In the genomic region with DNA sequence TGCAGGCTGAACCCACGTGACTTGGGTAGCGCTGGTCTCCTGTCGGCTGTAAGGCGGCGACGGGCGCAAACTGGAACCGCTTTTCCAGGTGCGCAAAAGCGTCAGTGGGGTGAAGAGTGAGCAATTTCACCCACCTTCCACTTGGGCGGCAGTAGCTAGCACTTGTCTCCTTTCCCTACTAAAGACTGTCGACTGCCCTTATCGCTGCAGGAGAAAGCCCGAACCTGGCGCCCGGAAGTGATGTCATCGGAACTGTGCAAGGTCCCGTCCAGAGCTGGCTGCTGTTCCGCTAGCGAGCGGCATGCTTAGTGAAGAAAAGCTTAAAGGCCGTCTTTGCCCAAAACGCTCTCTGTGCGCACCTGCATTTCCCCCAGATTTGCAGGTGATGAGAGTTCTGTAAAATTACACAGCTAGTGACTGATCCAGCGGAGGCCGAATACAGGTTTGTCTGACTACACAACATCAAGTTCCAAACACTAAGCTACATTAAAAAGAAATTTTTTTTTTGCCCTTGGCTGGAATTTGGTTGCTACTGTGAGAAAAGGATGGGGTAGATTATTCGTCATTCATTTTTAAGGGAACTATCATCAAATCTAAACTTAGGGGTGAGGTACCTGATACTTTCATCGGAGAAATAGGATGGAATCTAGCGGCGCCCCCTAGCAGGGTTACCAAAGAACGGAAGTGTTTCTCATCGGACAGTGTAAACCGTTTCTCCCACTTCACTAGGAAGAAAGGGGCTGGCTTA, we compare ENCODE assay signal across 8 cellular contexts. TPM values are rescaled to one million over a fixed set of nuclear protein-coding genes. Genes with fewer than 3 reads are reported as not detected.
A peak's percentile ranks its signal among the peaks of the same experiment; 100 is the strongest.
DNase-seq lines count a peak whose midpoint lies in the region; ATAC-seq and TF ChIP-seq lines count a peak whose summit lies in the region.

A gene with protein sequence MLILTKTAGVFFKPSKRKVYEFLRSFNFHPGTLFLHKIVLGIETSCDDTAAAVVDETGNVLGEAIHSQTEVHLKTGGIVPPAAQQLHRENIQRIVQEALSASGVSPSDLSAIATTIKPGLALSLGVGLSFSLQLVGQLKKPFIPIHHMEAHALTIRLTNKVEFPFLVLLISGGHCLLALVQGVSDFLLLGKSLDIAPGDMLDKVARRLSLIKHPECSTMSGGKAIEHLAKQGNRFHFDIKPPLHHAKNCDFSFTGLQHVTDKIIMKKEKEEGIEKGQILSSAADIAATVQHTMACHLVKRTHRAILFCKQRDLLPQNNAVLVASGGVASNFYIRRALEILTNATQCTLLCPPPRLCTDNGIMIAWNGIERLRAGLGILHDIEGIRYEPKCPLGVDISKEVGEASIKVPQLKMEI (minus strand): TSS at position 242 of the 748 bp plus-strand sequence. CDS start 1,152 bp downstream, outside the sequence.

- peak; percentile 89 to 98 (median 91) for DNase-seq in CD4-positive, CD25-positive, alpha-beta regulatory T cell
- DNase-seq in NCI-H748 treated with DMSO at 0.1 percent for 48 hours (lab: John Stamatoyannopoulos, UW): peak; percentile 97
- DNase-seq in activated CD4-positive, alpha-beta memory T cell treated with anti-CD3 and anti-CD28 coated beads for 36 hours: peak; percentile 95
- DNase-seq in dorsolateral prefrontal cortex: peak; percentile 93 to 97 (median 96)
- DNase-seq in right lobe of liver: peak; percentile 95 to 96 (median 95)
- DNase-seq in stimulated activated CD4-positive, alpha-beta T cell treated with anti-CD3 and anti-CD28 coated beads, Interleukin-4, amount 100 ng/mL, for 4 hours: peak; percentile 87 to 90

- peak within 1 kb of the TSS; percentile 98 to 100 (median 99) for H3K27ac Mint-ChIP-seq in CD4-positive, CD25-positive, alpha-beta regulatory T cell
- H3K27ac Mint-ChIP-seq in activated CD4-positive, alpha-beta memory T cell treated with anti-CD3 and anti-CD28 coated beads for 36 hours: peak within 1 kb of the TSS; percentile 96

- peak within 1 kb of the TSS; percentile 93 for H3K27ac ChIP-seq in CD4-positive, CD25-positive, alpha-beta regulatory T cell (ENCODE audit: insufficient read depth, low read length, poor library complexity, severe bottlenecking)
- peak within 1 kb of the TSS; percentile 68 to 99 (median 95) for H3K27ac ChIP-seq in dorsolateral prefrontal cortex
- peak within 1 kb of the TSS; percentile 78 to 84 (median 83) for H3K27ac ChIP-seq in right lobe of liver

- intact Hi-C loops in activated CD4-positive, alpha-beta memory T cell treated with anti-CD3 and anti-CD28 coated beads for 36 hours (cut with micrococcal nuclease): loop anchor here (1.0 to 5.0 kb wide), 6 partner anchors 22 to 770 kb away; a partner anchor contains a TSS
- intact Hi-C loops in dorsolateral prefrontal cortex (cut with DNase I) (loop anchor here (1.0 to 5.0 kb wide), 2 partner anchors 22 to 90 kb away; a partner anchor contains a TSS), right lobe of liver (cut with DNase I) (loop anchor here in 1 of 2 donors (10.0 kb wide), 1 partner anchor 98 kb away; a partner anchor contains a TSS)

- peaks cover 10% of the 10 kb centered on the region for H3K36me3 Mint-ChIP-seq in CD4-positive, CD25-positive, alpha-beta regulatory T cell
- H3K36me3 Mint-ChIP-seq in activated CD4-positive, alpha-beta memory T cell treated with anti-CD3 and anti-CD28 coated beads for 36 hours: peaks cover 8% of the 10 kb centered on the region

- peaks cover 5 to 22% (median 14%) of the 10 kb centered on the region in 4 donors for H3K4me1 Mint-ChIP-seq in CD4-positive, CD25-positive, alpha-beta regulatory T cell
- peaks cover 9% of the 10 kb centered on the region for H3K4me1 Mint-ChIP-seq in activated CD4-positive, alpha-beta memory T cell treated with anti-CD3 and anti-CD28 coated beads for 36 hours (ENCODE audit: low read depth)

- POLR2A ChIA-PET in activated CD4-positive, alpha-beta memory T cell treated with anti-CD3 and anti-CD28 coated beads for 36 hours (lab: Charles Lee): interaction anchor here (0.7 to 2.5 kb wide), 9 partner anchors 14 to 322 kb away, joined by 3 to 20 read pairs (median 4); a partner anchor contains a TSS

- 0% methylated on average over 24 of the region's 33 CpGs for WGBS in right lobe of liver (ENCODE audit: insufficient coverage, low coverage, low lambda C conversion rate, missing lambda C conversion rate)

- H3K9me3 Mint-ChIP-seq in CD4-positive, CD25-positive, alpha-beta regulatory T cell: no peaks in the 10 kb centered on the region
- no peaks in the 10 kb centered on the region for H3K9me3 Mint-ChIP-seq in activated CD4-positive, alpha-beta memory T cell treated with anti-CD3 and anti-CD28 coated beads for 36 hours

- H3K4me1 ChIP-seq in CD4-positive, CD25-positive, alpha-beta regulatory T cell (ENCODE audit: control insufficient read depth, insufficient read depth, low read length, poor library complexity, severe bottlenecking): peaks cover 14% of the 10 kb centered on the region
- H3K4me1 ChIP-seq in right lobe of liver: peaks cover 0 to 13% (median 0%) of the 10 kb centered on the region in 4 donors

- peaks cover 4% of the 10 kb centered on the region for H3K36me3 ChIP-seq in CD4-positive, CD25-positive, alpha-beta regulatory T cell (ENCODE audit: control insufficient read depth, insufficient read depth, low read length)
- H3K36me3 ChIP-seq in right lobe of liver: no peaks in the 10 kb centered on the region

- peak; percentile 94 for ATAC-seq in CD4-positive, CD25-positive, alpha-beta regulatory T cell (ENCODE audit: low read depth in 2 of 2)
- peak; percentile 98 for ATAC-seq in GM19395 (IDR thresholded peaks at IDR 0.05; ENCODE audit: unreplicated experiment)
- peak; percentile 96 for ATAC-seq in HG03565 (IDR thresholded peaks at IDR 0.05; ENCODE audit: unreplicated experiment)
- peak; percentile 97 to 98 (median 98) for ATAC-seq in right lobe of liver

- no peaks in the 10 kb centered on the region for H3K9me3 ChIP-seq in CD4-positive, CD25-positive, alpha-beta regulatory T cell (ENCODE audit: control insufficient read depth in 2 of 2, low read length in 2 of 2)
- H3K9me3 ChIP-seq in right lobe of liver: no peaks in the 10 kb centered on the region

- TF ChIP-seq CTCF in dorsolateral prefrontal cortex (IDR thresholded peaks at IDR 0.05 in 54 of 56, conservative IDR thresholded peaks at IDR 0.05 in 2 of 56; ENCODE audit: low read depth in 1 of 56, partially characterized antibody in 56 of 56) (peak; percentile 31 to 76 (median 58)), right lobe of liver (IDR thresholded peaks at IDR 0.05) (peak; percentile 33 to 55 (median 44))

- CTCF ChIA-PET in activated CD4-positive, alpha-beta memory T cell treated with anti-CD3 and anti-CD28 coated beads for 36 hours (lab: Charles Lee): interaction anchor here (0.6 to 3.5 kb wide), 32 partner anchors 10 to 972 kb away, joined by 3 to 34 read pairs (median 6); a partner anchor contains a TSS

- H3K27me3 ChIP-seq in CD4-positive, CD25-positive, alpha-beta regulatory T cell (ENCODE audit: control insufficient read depth, insufficient read depth, low read length): no peaks in the 10 kb centered on the region
- no peaks in the 10 kb centered on the region for H3K27me3 ChIP-seq in dorsolateral prefrontal cortex
- H3K27me3 ChIP-seq in right lobe of liver: no peaks in the 10 kb centered on the region

- peak within 1 kb of the TSS; percentile 95 to 99 (median 98) for H3K4me3 Mint-ChIP-seq in CD4-positive, CD25-positive, alpha-beta regulatory T cell
- peak within 1 kb of the TSS; percentile 91 for H3K4me3 Mint-ChIP-seq in activated CD4-positive, alpha-beta memory T cell treated with anti-CD3 and anti-CD28 coated beads for 36 hours

- peak within 1 kb of the TSS; percentile 100 for H3K4me3 ChIP-seq in CD4-positive, CD25-positive, alpha-beta regulatory T cell (ENCODE audit: low read depth, low read length)
- peak within 1 kb of the TSS; percentile 61 to 98 (median 85) for H3K4me3 ChIP-seq in dorsolateral prefrontal cortex
- peak within 1 kb of the TSS; percentile 70 to 86 (median 72) for H3K4me3 ChIP-seq in right lobe of liver

- H3K27me3 Mint-ChIP-seq in CD4-positive, CD25-positive, alpha-beta regulatory T cell: no peaks in the 10 kb centered on the region
- no peaks in the 10 kb centered on the region for H3K27me3 Mint-ChIP-seq in activated CD4-positive, alpha-beta memory T cell treated with anti-CD3 and anti-CD28 coated beads for 36 hours

- peak; percentile 60 for TF ChIP-seq POLR2A in right lobe of liver (IDR thresholded peaks at IDR 0.05)

RNA-seq across cellular contexts. Expression of the gene that starts here (rescaled TPM):
- 5.7 TPM for total RNA-seq in CD4-positive, CD25-positive, alpha-beta regulatory T cell
- polyA plus RNA-seq in CD4-positive, CD25-positive, alpha-beta regulatory T cell: 10 to 100 TPM; 11.5 to 15.6 (median 15.3) TPM
- total RNA-seq in activated CD4-positive, alpha-beta memory T cell treated with anti-CD3 and anti-CD28 coated beads for 36 hours: 10 to 100 TPM; 11.1 to 11.7 TPM
- total RNA-seq in dorsolateral prefrontal cortex (10 to 100 TPM in 49 of 120 experiments, 1 to 10 TPM in 71; 5.5 to 18.6 (median 9.7) TPM), right lobe of liver (1 to 10 TPM; 2.6 to 6.1 (median 4.3) TPM)

Comparison
In these comparisons a context has a peak if more than half of its experiments do, and no peak if none do; other contexts are left out.
1. Peak in every context shown above with its lines: DNase-seq, ATAC-seq, H3K4me3 ChIP-seq and H3K27ac ChIP-seq.